In the genomic region with DNA sequence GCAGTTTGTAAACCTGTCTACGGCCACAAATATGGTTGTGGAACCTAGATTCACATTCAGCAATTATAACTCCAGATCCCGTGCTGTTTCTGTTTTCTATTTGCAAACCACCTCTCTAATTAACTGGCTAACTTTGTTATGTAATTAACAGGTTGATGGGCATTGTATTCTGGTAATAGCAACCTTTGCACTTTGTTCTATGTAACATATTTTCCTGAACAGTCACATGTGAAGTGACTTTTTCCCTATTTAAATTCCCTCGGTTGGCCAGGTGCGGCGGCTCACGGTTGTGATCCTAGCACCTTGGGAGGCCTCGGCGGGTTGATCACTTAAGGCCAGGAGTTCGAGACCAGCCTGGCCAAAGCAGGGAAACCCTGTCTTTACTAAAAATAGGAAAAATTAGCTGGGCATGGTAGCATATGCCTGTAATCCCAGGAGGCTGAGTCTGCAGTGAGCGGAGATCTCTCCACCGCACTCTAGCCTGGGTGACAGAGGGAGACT, we compare ENCODE assay signal across 8 cellular contexts. TPM values are rescaled to one million over a fixed set of nuclear protein-coding genes. Genes with fewer than 3 reads are reported as not detected.
DNase-seq lines count a peak whose midpoint lies in the region; ATAC-seq, FAIRE-seq and TF ChIP-seq lines count a peak whose summit lies in the region.

No MANE protein-coding gene starts in this region.

- H3K56ac ChIP-seq in H1 (replicated peaks; ENCODE audit: insufficient read length, low read depth, low read length): no peak overlapping the region

- H3K4me1 ChIP-seq in H1 (replicated peaks in 1 of 4; ENCODE audit: control insufficient read depth in 3 of 4, insufficient read depth in 4 of 4, low read length in 3 of 4) (peaks cover 0 to 10% (median 7%) of the 10 kb centered on the region in 4 experiments; a peak in 4 of 7 replicates), pancreas (peaks cover 0 to 18% (median 11%) of the 10 kb centered on the region in 3 donors)

- no peak overlapping the region for H4K5ac ChIP-seq in H1 (ENCODE audit: insufficient read length, low read depth, low read length)

- H4K8ac ChIP-seq in H1 (ENCODE audit: extremely low read depth, insufficient read depth, low read length): no peak overlapping the region

- H3K9me3 ChIP-seq in H1 (ENCODE audit: insufficient read depth in 2 of 2, low read depth in 1 of 2, low read length in 1 of 2) (no peaks in the 10 kb centered on the region), pancreas (no peaks in the 10 kb centered on the region)

- H3K14ac ChIP-seq in H1 (ENCODE audit: insufficient read length): no peak overlapping the region

- H3K18ac ChIP-seq in H1 (ENCODE audit: extremely low read depth, low read length): no peak overlapping the region

- H2BK120ac ChIP-seq in H1 (replicated peaks; ENCODE audit: low read depth, low read length): no peak overlapping the region

- no peak for TF ChIP-seq CTCF in GM12875 (IDR thresholded peaks at IDR 0.05; ENCODE audit: borderline replicate concordance, insufficient read depth, low read depth, low read length)
- no peak for TF ChIP-seq CTCF in H1 (IDR thresholded peaks at IDR 0.05; ENCODE audit: control extremely low read depth in 1 of 3, insufficient read depth in 1 of 3, low read depth in 1 of 3, low read length in 3 of 3)
- TF ChIP-seq CTCF in pancreas (IDR thresholded peaks at IDR 0.05): no peak

- DNase-seq in NCI-H69 (lab: John Stamatoyannopoulos, UW): peak; percentile 77
- DNase-seq in H1 (ENCODE audit: low read depth in 1 of 2, low spot score in 2 of 2): no peak
- peak; percentile 54 to 67 (median 58) for DNase-seq in pancreas
- DNase-seq in stimulated activated CD4-positive, alpha-beta T cell treated with anti-CD3 and anti-CD28 coated beads, Interleukin-12 subunit alpha, Interleukin-12 subunit beta, amount 100 ng/mL, for 4 hours: no peak
- no peak for DNase-seq in GM19240 (ENCODE audit: insufficient read length, low spot score)

- H3K27ac ChIP-seq in H1 (ENCODE audit: low read depth, low read length): no peak overlapping the region
- H3K27ac ChIP-seq in pancreas: peak overlapping the region; percentile 81 to 94 (median 84)

- no peak overlapping the region for H2AK5ac ChIP-seq in H1 (ENCODE audit: low read depth, low read length)

- FAIRE-seq in H1 (lab: Jason Lieb, UNC) (no peak), pancreas (lab: Jason Lieb, UNC) (no peak)

- peaks cover 2% of the 10 kb centered on the region; the same call in 1 of the 2 replicates for H3K23me2 ChIP-seq in H1 (ENCODE audit: low read depth, low read length)

- peak overlapping the region; percentile 58 to 69 for H3K4me2 ChIP-seq in H1 (ENCODE audit: insufficient read depth in 1 of 2, low read depth in 2 of 2, low read length in 2 of 2)

- H3K79me2 ChIP-seq in H1 (ENCODE audit: control insufficient read depth in 1 of 2, insufficient read depth in 2 of 2, low read length in 2 of 2): peaks cover 0 to 41% of the 10 kb centered on the region in 2 experiments; a peak in 2 of 4 replicates

- no peaks in the 10 kb centered on the region; the same call in 1 of the 2 replicates for H3K79me1 ChIP-seq in H1 (ENCODE audit: low read depth, low read length)

- H2BK20ac ChIP-seq in H1 (ENCODE audit: low read length): no peak overlapping the region

- no peak overlapping the region for H2BK12ac ChIP-seq in H1 (ENCODE audit: low read depth, low read length)

- H2AFZ ChIP-seq in H1 (ENCODE audit: low read length): no peak overlapping the region

- H3K23ac ChIP-seq in H1 (ENCODE audit: insufficient read length): no peak overlapping the region

- H3K9ac ChIP-seq in H1 (replicated peaks in 1 of 4; ENCODE audit: extremely low read depth in 1 of 4, low read depth in 3 of 4, low read length in 3 of 4): no peak overlapping the region

- intact Hi-C loops in pancreas (cut with DNase I): loop anchor here in 1 of 3 donors (10.0 kb wide), 1 partner anchor 69 kb away; a partner anchor contains a TSS

- TF ChIP-seq EP300 in H1 (IDR thresholded peaks at IDR 0.05; ENCODE audit: borderline replicate concordance in 1 of 2, low read depth in 2 of 2, low read length in 2 of 2): no peak

- no peak for TF ChIP-seq RAD21 in H1 (IDR thresholded peaks at IDR 0.05 in 1 of 2, conservative IDR thresholded peaks at IDR 0.05 in 1 of 2; ENCODE audit: low read depth in 2 of 2, low read length in 2 of 2)

- no peak for TF ChIP-seq POLR2A in H1 (IDR thresholded peaks at IDR 0.05; ENCODE audit: control extremely low read depth in 1 of 2, low read depth in 2 of 2, low read length in 2 of 2)

- no peaks in the 10 kb centered on the region; a peak in 1 of 8 replicates for H3K36me3 ChIP-seq in H1 (ENCODE audit: control insufficient read depth in 2 of 4, insufficient read depth in 4 of 4, low read length in 3 of 4)
- no peaks in the 10 kb centered on the region for H3K36me3 ChIP-seq in pancreas

- ATAC-seq in pancreas (peak; percentile 36 to 55 (median 46)), HG03442 (IDR thresholded peaks at IDR 0.05; ENCODE audit: unreplicated experiment) (no peak)
- no peak for ATAC-seq in activated CD4-positive, CD25-positive, alpha-beta regulatory T cell treated with anti-CD3 and anti-CD28 coated beads, Interleukin-2, amount 50 U/mL, for 24 hours

- H3K4me3 ChIP-seq in GM12875 (ENCODE audit: low read depth, low read length) (peak overlapping the region; percentile 89), H1 (ENCODE audit: extremely low read depth in 1 of 4, insufficient read depth in 2 of 4, low read depth in 3 of 4, low read length in 4 of 4) (peak overlapping the region in 3 of 4 experiments; percentile 63 to 91 (median 85); a peak in 4 of 8 replicates), pancreas (peak overlapping the region; percentile 1 to 64 (median 34))

- H3K27me3 ChIP-seq in H1 (replicated peaks in 1 of 4; ENCODE audit: control insufficient read depth in 3 of 4, extremely low read depth in 1 of 4, insufficient read depth in 3 of 4, low read length in 3 of 4): no peaks in the 10 kb centered on the region
- no peaks in the 10 kb centered on the region for H3K27me3 ChIP-seq in pancreas

- H2BK15ac ChIP-seq in H1 (ENCODE audit: low read length): no peak overlapping the region

- CTCF ChIA-PET in H1 (lab: Charles Lee; ENCODE audit: partially characterized antibody): interaction anchor here (1.0 to 1.3 kb wide), 2 partner anchors 94 to 111 kb away, joined by 3 to 8 read pairs; no protein-coding TSS in a partner anchor

- POLR2A ChIA-PET in H1 (lab: Charles Lee; ENCODE audit: partially characterized antibody): interaction anchor here (0.6 to 1.7 kb wide), 5 partner anchors 53 to 331 kb away, joined by 4 to 8 read pairs (median 5); a partner anchor contains a TSS

- no peak overlapping the region for H2BK5ac ChIP-seq in H1 (ENCODE audit: low read depth, low read length)

- H3K4ac ChIP-seq in H1 (replicated peaks; ENCODE audit: insufficient read length, low read depth, low read length): no peak overlapping the region

- 61% methylated on average over 11 of the region's 11 CpGs; no CpG with 5 or more reads in 1 of the 2 experiments for WGBS in H1 (ENCODE audit: extremely low coverage in 1 of 2, insufficient coverage in 1 of 2, insufficient read length in 1 of 2, insufficient replicate concordance in 2 of 2, low coverage in 1 of 2, low lambda C conversion rate in 2 of 2, missing lambda C conversion rate in 1 of 2), 2 experiments
- WGBS in pancreas, 2 donors: 14 to 19% methylated on average over 11 of the region's 11 CpGs

- H4K91ac ChIP-seq in H1 (replicated peaks; ENCODE audit: insufficient read length, low read length): no peak overlapping the region

- peaks cover 0 to 2% of the 10 kb centered on the region in 2 experiments for H4K20me1 ChIP-seq in H1 (replicated peaks in 1 of 2; ENCODE audit: control insufficient read depth in 1 of 2, insufficient read depth in 2 of 2, low read length in 2 of 2)

TF ChIP-seq in H1, 55 proteins besides CTCF, POLR2A, EP300 and RAD21:
- no peak for TF ChIP-seq BCL11A (IDR thresholded peaks at IDR 0.05; ENCODE audit: low read depth in 2 of 2, low read length in 2 of 2)
- TF ChIP-seq SIN3A (conservative IDR thresholded peaks at IDR 0.05 in 1 of 2, IDR thresholded peaks at IDR 0.05 in 1 of 2; ENCODE audit: low read depth in 1 of 2, low read length in 2 of 2): 0 out of 4 replicates have a peak, but pooled peaks of 1 of the 2 experiments have one; percentile 37
TF ChIP-seq in H1: peak in this region for 1.

RNA-seq across cellular contexts. Expression of a gene that starts 1.4 kb away (rescaled TPM):
- 40.0 and 41.7 TPM in 2 replicates for total RNA-seq in H1 (2021; fragmentation: NEBNext Ultra II Directional; extraction: Animal tissue kit (Norgen Biotek cat#: 25700))
- polyA plus RNA-seq in H1 (2011; rRNA removed): 10.3 and 14.3 TPM in 2 replicates
- 29.1 TPM for polyA plus RNA-seq in H1 (2011; cell fraction: cytosol; rRNA removed)
- 5.7 TPM for polyA plus RNA-seq in H1 (2011; cell fraction: nucleus; rRNA removed)
- 41.5 to 81.6 TPM (median 51.1 TPM) in 4 replicates for polyA plus RNA-seq in H1 (2012, experiment 1 of 2)
- polyA plus RNA-seq in H1 (2012, experiment 2 of 2): 4.4 TPM
- polyA plus RNA-seq in H1 (2013, experiment 1 of 2): 29.6 TPM
- polyA plus RNA-seq in H1 (2013, experiment 2 of 2): 30.3 TPM
- 16.2 and 30.2 TPM in 2 replicates for polyA minus RNA-seq in H1 (2011; rRNA and poly(A)+ RNA removed)
- polyA minus RNA-seq in H1 (2011; cell fraction: cytosol; rRNA and poly(A)+ RNA removed): 13.4 TPM
- polyA minus RNA-seq in H1 (2011; cell fraction: nucleus; rRNA and poly(A)+ RNA removed): 35.6 TPM
- 10 to 100 TPM; 18.3 to 33.5 (median 26.2) TPM for total RNA-seq in pancreas
- 10 to 100 TPM in 1 of 2 donors, 1 to 10 TPM in 1; 9.8 to 29.0 TPM for polyA plus RNA-seq in pancreas

Comparison
In these comparisons a context has a peak if more than half of its experiments do, and no peak if none do; other contexts are left out.
1. H3K4me3 ChIP-seq: peak in every context shown above with its lines; median percentile 89 in GM12875; 85 in H1; 34 in pancreas.
2. DNase-seq: peak in NCI-H69 (single experiment) and pancreas (6 of 6); none in H1 (0 of 2), stimulated activated CD4-positive, alpha-beta T cell treated with anti-CD3 and anti-CD28 coated beads, Interleukin-12 subunit alpha, Interleukin-12 subunit beta, amount 100 ng/mL, for 4 hours (single experiment) and GM19240 (single experiment).
3. ATAC-seq: peak in pancreas (4 of 4); none in HG03442 (single experiment) and activated CD4-positive, CD25-positive, alpha-beta regulatory T cell treated with anti-CD3 and anti-CD28 coated beads, Interleukin-2, amount 50 U/mL, for 24 hours (0 of 2).